In genomic region chr20:34407962-34408474, GRCh38 we compare ENCODE assay signal across 20 cellular contexts.
"Had no signal": no experiment of that assay in that cellular context is flagged by ENCODE, and none has a peak within 500 bp of the region (broad histone marks: within the 10 kb centered on the region; RNA-seq: fewer than 3 reads in every experiment).

No MANE protein-coding gene starts in this region.

- H3K27ac Mint-ChIP-seq: dendritic cell treated with granulocyte-macrophage colony-stimulating factor and Interleukin-4, amounts not matched to agents 40 ng/mL and 50 ng/mL, for 4 days; nephron progenitor cell; stimulated activated naive CD8-positive, alpha-beta T cell treated with anti-CD3 and anti-CD28 coated beads, Interleukin-15, Interleukin-2, amounts not matched to agents 100 ng/mL and 50 ng/mL, for 24 hours had no signal

- H3K4me3 Mint-ChIP-seq: dendritic cell treated with granulocyte-macrophage colony-stimulating factor and Interleukin-4, amounts not matched to agents 40 ng/mL and 50 ng/mL, for 4 days; nephron progenitor cell; stimulated activated naive CD8-positive, alpha-beta T cell treated with anti-CD3 and anti-CD28 coated beads, Interleukin-15, Interleukin-2, amounts not matched to agents 100 ng/mL and 50 ng/mL, for 24 hours had no signal

- H3K9me3 ChIP-seq: breast epithelium, esophagus squamous epithelium, tibial nerve, uterus had no signal

- H3K4me1 ChIP-seq: breast epithelium, uterus had no signal

- H3K27me3 ChIP-seq: breast epithelium, esophagus squamous epithelium, tibial nerve, uterus had no signal

- H3K27ac ChIP-seq: breast epithelium, esophagus squamous epithelium, tibial nerve, uterus had no signal

- ATAC-seq: activated CD4-positive, CD25-positive, alpha-beta regulatory T cell treated with anti-CD3 and anti-CD28 coated beads, Interleukin-2, amount 50 U/mL, for 24 hours; SK-N-SH treated with all-trans-retinoic acid at 6 μM for 48 hours; T-cell had no signal

- H3K27me3 Mint-ChIP-seq: dendritic cell treated with granulocyte-macrophage colony-stimulating factor and Interleukin-4, amounts not matched to agents 40 ng/mL and 50 ng/mL, for 4 days; stimulated activated naive CD8-positive, alpha-beta T cell treated with anti-CD3 and anti-CD28 coated beads, Interleukin-15, Interleukin-2, amounts not matched to agents 100 ng/mL and 50 ng/mL, for 24 hours; T-cell had no signal

- DNase-seq: activated naive CD4-positive, alpha-beta T cell treated with Interleukin-2 at 50 U/mL for 16 hours; aorta; effector CD8-positive, alpha-beta T cell; esophagus squamous epithelium; nephron progenitor cell; nucleus accumbens; posterior cingulate gyrus; retina; stimulated activated CD4-positive, alpha-beta T cell treated with anti-CD3 and anti-CD28 coated beads, Interleukin-12 subunit alpha, Interleukin-12 subunit beta, amount 100 ng/mL, for 4 hours; stimulated activated CD4-positive, alpha-beta T cell treated with anti-CD3 and anti-CD28 coated beads, Interleukin-1b, Interleukin-23, amount 100 ng/mL, for 48 hours; T-cell; T1000; uterus had no signal

- H3K9me3 Mint-ChIP-seq: dendritic cell treated with granulocyte-macrophage colony-stimulating factor and Interleukin-4, amounts not matched to agents 40 ng/mL and 50 ng/mL, for 4 days; nephron progenitor cell; stimulated activated naive CD8-positive, alpha-beta T cell treated with anti-CD3 and anti-CD28 coated beads, Interleukin-15, Interleukin-2, amounts not matched to agents 100 ng/mL and 50 ng/mL, for 24 hours; T-cell had no signal

- H3K4me3 ChIP-seq: breast epithelium, esophagus squamous epithelium, lung, tibial nerve, uterus had no signal

- H3K4me1 Mint-ChIP-seq: nephron progenitor cell had no signal

- H3K36me3 ChIP-seq: uterus had no signal
